In genomic region chrX:119482041-119482440, GRCh38 we compare ENCODE assay signal across 1 cellular context.
TF ChIP-seq lines count a peak whose summit lies in the region.

No MANE protein-coding gene starts in this region.

TF ChIP-seq in SK-N-SH, 30 proteins besides CTCF, POLR2A, EP300 and RAD21:
- TF ChIP-seq REST (IDR thresholded peaks at IDR 0.05; ENCODE audit: low read depth, low read length), result no peak
- TF ChIP-seq IRF3 (IDR thresholded peaks at IDR 0.05; ENCODE audit: low read depth, low read length), result no peak
- no peak for TF ChIP-seq MXI1 (IDR thresholded peaks at IDR 0.05; ENCODE audit: low read depth, low read length)
- TF ChIP-seq RFX5 (IDR thresholded peaks at IDR 0.05; ENCODE audit: low read length), result no peak
- no peak for TF ChIP-seq FOSL2 (IDR thresholded peaks at IDR 0.05; ENCODE audit: borderline replicate concordance, low read depth)
